In the genomic region with DNA sequence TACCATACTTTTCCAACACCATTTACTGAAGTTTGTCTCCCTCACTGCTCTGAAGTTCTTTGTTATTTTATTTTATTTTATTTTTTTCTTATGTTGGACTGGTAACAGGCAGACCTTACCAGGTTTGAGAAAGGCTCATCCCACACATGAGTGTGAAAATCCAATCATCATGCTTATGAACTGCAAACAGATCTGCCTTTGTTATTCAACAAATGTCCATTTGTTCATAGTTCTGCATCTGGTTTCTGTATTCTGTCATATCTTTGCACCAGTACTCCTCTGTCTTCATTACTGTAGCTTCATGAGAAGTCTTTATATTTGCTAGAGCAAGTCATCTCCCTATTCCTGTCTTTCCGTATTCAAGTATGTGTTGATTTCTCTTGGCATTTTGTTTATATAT, we compare ENCODE assay signal across 23 cellular contexts. TPM values are rescaled to one million over a fixed set of nuclear protein-coding genes. Genes with fewer than 3 reads are reported as not detected.
DNase-seq lines count a peak whose midpoint lies in the region; ATAC-seq and TF ChIP-seq lines count a peak whose summit lies in the region.
"Had no signal": no experiment of that assay in that cellular context is flagged by ENCODE, and none has a peak within 500 bp of the region (broad histone marks: within the 10 kb centered on the region; RNA-seq: fewer than 3 reads in every experiment).

No MANE protein-coding gene starts in this region.

- H3K27me3 ChIP-seq in dorsolateral prefrontal cortex (no peaks in the 10 kb centered on the region), stomach smooth muscle (ENCODE audit: control insufficient read depth in 1 of 2, insufficient read depth in 2 of 2, low read length in 2 of 2) (no peaks in the 10 kb centered on the region), right atrium auricular region (no peaks in the 10 kb centered on the region)
- H3K27me3 ChIP-seq: BLaER1, Peyer's patch had no signal

- peak overlapping the region in 10 of 59 donors; percentile 4 to 28 (median 12) for H3K4me3 ChIP-seq in dorsolateral prefrontal cortex
- H3K4me3 ChIP-seq in stomach smooth muscle (ENCODE audit: low read length in 2 of 2), result no peak overlapping the region
- no peak overlapping the region for H3K4me3 ChIP-seq in right atrium auricular region
- H3K4me3 ChIP-seq: BLaER1, GM12878, K562, Peyer's patch had no signal

- peaks cover 5% of the 10 kb centered on the region for H3K4me1 Mint-ChIP-seq in memory B cell
- H3K4me1 Mint-ChIP-seq in activated T-cell treated with anti-CD3 and anti-CD28 coated beads, Interleukin-2, amount 50 U/mL, for 4 hours (ENCODE audit: low read depth), result peaks cover 5% of the 10 kb centered on the region

- DNase-seq in COLO829 (ENCODE audit: low spot score), result peak; percentile 88
- no peak for DNase-seq in dorsolateral prefrontal cortex
- DNase-seq in memory B cell (ENCODE audit: low spot score in 2 of 2), result no peak
- DNase-seq in right atrium auricular region (ENCODE audit: low spot score), result no peak
- DNase-seq in stimulated activated CD4-positive, alpha-beta T cell treated with anti-CD3 and anti-CD28 coated beads, Interleukin-2, amount 100 ng/mL, for 24 hours, result no peak
- no peak for DNase-seq in activated T-cell treated with anti-CD3 and anti-CD28 coated beads, Interleukin-2, amount 50 U/mL, for 4 hours
- DNase-seq: Calu3; CD4-positive, alpha-beta memory T cell; EL; GOT3; NCI-H1092 treated with DMSO at 0.1 percent for 48 hours; NCI-H1694 treated with DMSO at 0.1 percent for 48 hours; NCI-H748 treated with DMSO at 0.1 percent for 48 hours; NK-92 treated with Interleukin-12 subunit alpha and Interleukin-12 subunit beta, amount 100 ng/mL, for 24 hours; Peyer's patch had no signal

- H3K27ac Mint-ChIP-seq in memory B cell, result peak overlapping the region; percentile 69
- H3K27ac Mint-ChIP-seq: CD4-positive, alpha-beta memory T cell had no signal

- no peaks in the 10 kb centered on the region for H3K36me3 Mint-ChIP-seq in memory B cell
- no peaks in the 10 kb centered on the region for H3K36me3 Mint-ChIP-seq in activated T-cell treated with anti-CD3 and anti-CD28 coated beads, Interleukin-2, amount 50 U/mL, for 4 hours (ENCODE audit: insufficient read depth)
- H3K36me3 Mint-ChIP-seq: CD4-positive, alpha-beta memory T cell had no signal

- intact Hi-C loops in dorsolateral prefrontal cortex (cut with DNase I), result no loop called here

- H3K4me3 Mint-ChIP-seq in memory B cell, result no peak overlapping the region
- no peak overlapping the region for H3K4me3 Mint-ChIP-seq in activated T-cell treated with anti-CD3 and anti-CD28 coated beads, Interleukin-2, amount 50 U/mL, for 4 hours
- H3K4me3 Mint-ChIP-seq: CD4-positive, alpha-beta memory T cell had no signal

- H3K27ac ChIP-seq in dorsolateral prefrontal cortex (peak overlapping the region; percentile 16 to 94 (median 86)), stomach smooth muscle (ENCODE audit: low read length) (peak overlapping the region; percentile 12), right atrium auricular region (no peak overlapping the region)
- H3K27ac ChIP-seq: BLaER1, Peyer's patch had no signal

- H3K4me1 ChIP-seq in stomach smooth muscle (ENCODE audit: control insufficient read depth, insufficient read depth, low read length) (peaks cover 12% of the 10 kb centered on the region), right atrium auricular region (no peaks in the 10 kb centered on the region)
- H3K4me1 ChIP-seq: BLaER1, Peyer's patch had no signal

- no peaks in the 10 kb centered on the region for H3K36me3 ChIP-seq in stomach smooth muscle (ENCODE audit: control insufficient read depth in 2 of 2, insufficient read depth in 2 of 2, low read length in 2 of 2)
- H3K36me3 ChIP-seq in right atrium auricular region, result no peaks in the 10 kb centered on the region
- H3K36me3 ChIP-seq: BLaER1, Peyer's patch had no signal

- peak in 2 of 56 donors; percentile 9 to 40 for TF ChIP-seq CTCF in dorsolateral prefrontal cortex (IDR thresholded peaks at IDR 0.05 in 54 of 56, conservative IDR thresholded peaks at IDR 0.05 in 2 of 56; ENCODE audit: low read depth in 1 of 56, partially characterized antibody in 56 of 56)
- no peak for TF ChIP-seq CTCF in right atrium auricular region (IDR thresholded peaks at IDR 0.05)

- no peaks in the 10 kb centered on the region for H3K9me3 Mint-ChIP-seq in memory B cell
- no peaks in the 10 kb centered on the region for H3K9me3 Mint-ChIP-seq in activated T-cell treated with anti-CD3 and anti-CD28 coated beads, Interleukin-2, amount 50 U/mL, for 4 hours
- H3K9me3 Mint-ChIP-seq: CD4-positive, alpha-beta memory T cell had no signal

- H3K27me3 Mint-ChIP-seq in memory B cell, result no peaks in the 10 kb centered on the region
- no peaks in the 10 kb centered on the region for H3K27me3 Mint-ChIP-seq in activated T-cell treated with anti-CD3 and anti-CD28 coated beads, Interleukin-2, amount 50 U/mL, for 4 hours (ENCODE audit: low read depth)
- H3K27me3 Mint-ChIP-seq: CD4-positive, alpha-beta memory T cell had no signal

- H3K9me3 ChIP-seq in stomach smooth muscle (ENCODE audit: control insufficient read depth in 2 of 2, low read length in 2 of 2) (no peaks in the 10 kb centered on the region), right atrium auricular region (no peaks in the 10 kb centered on the region)
- H3K9me3 ChIP-seq: BLaER1, Peyer's patch had no signal

- ATAC-seq in memory B cell (ENCODE audit: low read depth) (no peak), HG02870 (IDR thresholded peaks at IDR 0.05; ENCODE audit: unreplicated experiment) (no peak)
- no peak for ATAC-seq in activated T-cell treated with anti-CD3 and anti-CD28 coated beads, Interleukin-2, amount 50 U/mL, for 4 hours
- ATAC-seq: GM12878, HCT116, K562, Right ventricle myocardium inferior had no signal

- H3K9ac ChIP-seq in stomach smooth muscle (ENCODE audit: low read length in 2 of 2), result no peak overlapping the region
- H3K9ac ChIP-seq: BLaER1 had no signal

RNA-seq across cellular contexts. Expression of a gene that starts 5.3 kb away (rescaled TPM):
- 10 to 100 TPM in 3 of 120 experiments, 1 to 10 TPM in 5, not detected in 112; 4.4 to 11.0 (median 5.2) TPM for total RNA-seq in dorsolateral prefrontal cortex
- total RNA-seq in right atrium auricular region, result not detected
- total RNA-seq in activated T-cell treated with anti-CD3 and anti-CD28 coated beads, Interleukin-2, amount 50 U/mL, for 4 hours, result 10 to 100 TPM; 27.8 to 49.1 (median 40.2) TPM
- total RNA-seq: Calu3, Right ventricle myocardium inferior had no signal

RNA-seq across cellular contexts. Expression of a gene that starts 44.6 kb away (rescaled TPM):
- total RNA-seq in dorsolateral prefrontal cortex (10 to 100 TPM in 104 of 120 experiments, 1 to 10 TPM in 16; 7.6 to 19.7 (median 12.6) TPM), right atrium auricular region (10 to 100 TPM; 20.6 to 27.5 TPM)
- total RNA-seq in activated T-cell treated with anti-CD3 and anti-CD28 coated beads, Interleukin-2, amount 50 U/mL, for 4 hours, result 1 to 10 TPM; 5.7 to 6.9 (median 6.6) TPM

RNA-seq across cellular contexts. Expression of a gene that starts 56.6 kb away (rescaled TPM):
- 1 to 10 TPM in 90 of 120 experiments, under 1 TPM in 26, not detected in 4; 0.10 to 5.8 (median 1.8) TPM for total RNA-seq in dorsolateral prefrontal cortex
- 100 to 1,000 TPM in 1 of 2 donors, 10 to 100 TPM in 1; 74.8 to 179 TPM for total RNA-seq in right atrium auricular region
- not detected for total RNA-seq in activated T-cell treated with anti-CD3 and anti-CD28 coated beads, Interleukin-2, amount 50 U/mL, for 4 hours
- total RNA-seq: Calu3; CD4-positive, alpha-beta memory T cell; GM12878; K562; NCI-H460 had no signal

Comparison
In these comparisons a context has a peak if more than half of its experiments do, and no peak if none do; other contexts are left out.
1. H3K27ac ChIP-seq: peak in dorsolateral prefrontal cortex (59 of 59) and stomach smooth muscle (single experiment); none in right atrium auricular region (0 of 2).
2. RNA of a gene that starts 56.6 kb away (total RNA-seq): 74.8 to 179 TPM in right atrium auricular region; 0.10 to 5.8 TPM in dorsolateral prefrontal cortex and not detected in activated T-cell treated with anti-CD3 and anti-CD28 coated beads, Interleukin-2, amount 50 U/mL, for 4 hours; every median in the first group is over 10 times any median in the second.